35 cellular contexts compared by ENCODE assay signal in the genomic region with DNA sequence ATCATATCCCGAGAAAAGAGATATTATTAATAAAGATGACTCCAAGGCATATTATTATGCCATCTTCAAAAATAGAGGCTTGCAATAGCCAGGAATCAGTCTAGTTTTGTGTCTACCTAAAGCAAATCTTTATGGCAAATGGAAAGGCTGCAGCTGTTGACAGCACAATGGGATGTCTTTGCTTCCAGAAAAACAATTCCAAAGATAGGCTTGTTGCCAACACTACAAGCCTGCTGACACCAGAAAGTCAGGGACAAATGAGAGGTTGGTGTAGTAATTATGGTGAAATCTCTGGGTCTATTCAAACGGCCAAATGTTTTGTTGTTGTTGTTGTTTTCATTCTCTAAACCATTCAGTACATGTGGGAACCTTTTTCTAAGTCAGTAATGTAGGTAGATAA.
"Had no signal": no experiment of that assay in that cellular context is flagged by ENCODE, and none has a peak within 500 bp of the region (broad histone marks: within the 10 kb centered on the region; RNA-seq: fewer than 3 reads in every experiment).

No MANE protein-coding gene starts in this region.

- H3K9me3 Mint-ChIP-seq: activated CD4-positive, alpha-beta T cell treated with anti-CD3 and anti-CD28 coated beads, Interleukin-2, amount 10 ng/mL, durations not matched to agents 7 days and 5 days; T-helper 1 cell treated with Interleukin-12 subunit alpha and Interleukin-12 subunit beta and Interleukin-4 antibody, amounts not matched to agents 30 μg/mL and 1 μg/mL, for 36 hours; WTC11 had no signal

- H3K9me3 ChIP-seq: adrenal gland, body of pancreas, breast epithelium, MG63 had no signal

- H3K36me3 ChIP-seq: adrenal gland, breast epithelium, MG63 had no signal

- H3K4me3 Mint-ChIP-seq: activated CD4-positive, alpha-beta T cell treated with anti-CD3 and anti-CD28 coated beads for 36 hours; activated CD4-positive, alpha-beta T cell treated with anti-CD3 and anti-CD28 coated beads, Interleukin-2, amount 10 ng/mL, durations not matched to agents 7 days and 5 days; activated CD8-positive, alpha-beta T cell treated with anti-CD3 and anti-CD28 coated beads, Interleukin-2, amount 10 ng/mL, durations not matched to agents 7 days and 5 days; activated naive CD4-positive, alpha-beta T cell treated with anti-CD3 and anti-CD28 coated beads for 36 hours; activated T-cell treated with anti-CD3 and anti-CD28 coated beads, Interleukin-2, amount 50 U/mL, for 24 hours; T-helper 1 cell treated with Interleukin-12 subunit alpha and Interleukin-12 subunit beta and Interleukin-4 antibody, amounts not matched to agents 30 μg/mL and 1 μg/mL, for 36 hours; T-helper 2 cell treated with Interferon-gamma antibody and Interleukin-4, amounts not matched to agents 5 μg/mL and 100 μg/mL, for 36 hours; WTC11 had no signal

- H3K4me1 ChIP-seq: adrenal gland, body of pancreas, breast epithelium had no signal

- ATAC-seq: activated CD4-positive, alpha-beta T cell treated with anti-CD3 and anti-CD28 coated beads for 36 hours; activated CD4-positive, CD25-positive, alpha-beta regulatory T cell treated with anti-CD3 and anti-CD28 coated beads, Interleukin-2, amount 50 U/mL, for 24 hours; activated CD8-positive, alpha-beta T cell treated with anti-CD3 and anti-CD28 coated beads, Interleukin-2, amount 10 ng/mL, durations not matched to agents 7 days and 5 days; activated naive CD4-positive, alpha-beta T cell treated with anti-CD3 and anti-CD28 coated beads, Interleukin-2, amount 50 U/mL, for 72 hours; body of pancreas; PC-3; Right ventricle myocardium inferior; WTC11 had no signal

- H3K27me3 ChIP-seq: adrenal gland, body of pancreas, breast epithelium, MG63 had no signal

- H3K4me3 ChIP-seq: adrenal gland, body of pancreas, breast epithelium, MG63 had no signal

- H3K27me3 Mint-ChIP-seq: activated CD4-positive, alpha-beta T cell treated with anti-CD3 and anti-CD28 coated beads for 36 hours; activated CD4-positive, alpha-beta T cell treated with anti-CD3 and anti-CD28 coated beads, Interleukin-2, amount 10 ng/mL, durations not matched to agents 7 days and 5 days; activated T-cell treated with anti-CD3 and anti-CD28 coated beads, Interleukin-2, amount 50 U/mL, for 24 hours had no signal

- H3K27ac Mint-ChIP-seq: activated CD4-positive, alpha-beta T cell treated with anti-CD3 and anti-CD28 coated beads for 36 hours; activated CD4-positive, alpha-beta T cell treated with anti-CD3 and anti-CD28 coated beads, Interleukin-2, amount 10 ng/mL, durations not matched to agents 7 days and 5 days; activated CD8-positive, alpha-beta T cell treated with anti-CD3 and anti-CD28 coated beads, Interleukin-2, amount 10 ng/mL, durations not matched to agents 7 days and 5 days; activated naive CD4-positive, alpha-beta T cell treated with anti-CD3 and anti-CD28 coated beads for 36 hours; activated naive CD4-positive, alpha-beta T cell treated with anti-CD3 and anti-CD28 coated beads, Interleukin-2, amount 50 U/mL, for 72 hours; activated T-cell treated with anti-CD3 and anti-CD28 coated beads, Interleukin-2, amount 50 U/mL, for 24 hours; T-helper 1 cell treated with Interleukin-12 subunit alpha and Interleukin-12 subunit beta and Interleukin-4 antibody, amounts not matched to agents 30 μg/mL and 1 μg/mL, for 36 hours; T-helper 2 cell treated with Interferon-gamma antibody and Interleukin-4, amounts not matched to agents 5 μg/mL and 100 μg/mL, for 36 hours; WTC11 had no signal

- H3K4me1 Mint-ChIP-seq: activated CD4-positive, alpha-beta T cell treated with anti-CD3 and anti-CD28 coated beads for 36 hours; activated CD4-positive, alpha-beta T cell treated with anti-CD3 and anti-CD28 coated beads, Interleukin-2, amount 10 ng/mL, durations not matched to agents 7 days and 5 days; WTC11 had no signal

- H3K36me3 Mint-ChIP-seq: activated naive CD4-positive, alpha-beta T cell treated with anti-CD3 and anti-CD28 coated beads, Interleukin-2, amount 50 U/mL, for 72 hours; WTC11 had no signal

- H3K27ac ChIP-seq: adrenal gland, body of pancreas, breast epithelium, RWPE1 had no signal

- DNase-seq: activated CD4-positive, alpha-beta T cell treated with anti-CD3 and anti-CD28 coated beads for 36 hours; activated CD4-positive, alpha-beta T cell treated with anti-CD3 and anti-CD28 coated beads, Interleukin-2, amount 10 ng/mL, durations not matched to agents 7 days and 5 days; activated CD4-positive, alpha-beta T cell treated with anti-CD3 and anti-CD28 coated beads, Interleukin-2, amount 50 U/mL, for 48 hours; activated CD8-positive, alpha-beta T cell treated with anti-CD3 and anti-CD28 coated beads, Interleukin-2, amount 10 ng/mL, durations not matched to agents 7 days and 5 days; activated gamma-delta T cell treated with Interleukin-2 at 50 U/mL for 16 hours; activated naive CD4-positive, alpha-beta T cell treated with anti-CD3 and anti-CD28 coated beads for 36 hours; activated T-cell treated with anti-CD3 and anti-CD28 coated beads, Interleukin-2, amount 50 U/mL, for 24 hours; adrenal gland; body of pancreas; caudate nucleus; Kasumi-1; KG1; MG63; MV-4-11; NCI-H1092; NCI-H1436 treated with DMSO at 0.1 percent for 48 hours; NCI-H1694 treated with DMSO at 0.1 percent for 48 hours; NCI-H2029 treated with DMSO at 0.1 percent for 48 hours; NCI-H2107; NCI-H2171; NCI-H226; NCI-H510A; NCI-H526; NCI-H748 treated with DMSO at 0.1 percent for 48 hours; NK-92 treated with Interleukin-12 subunit alpha and Interleukin-12 subunit beta, amount 100 ng/mL, for 24 hours; PC-3; SIG-M5 had no signal
